ENCODE assay signal across 1 cellular context in genomic region chr3:57981483-57982087, GRCh38.
A peak's percentile ranks its signal among the peaks of the same experiment; 100 is the strongest.
TF ChIP-seq lines count a peak whose summit lies in the region.

No MANE protein-coding gene starts in this region.

TF ChIP-seq in HepG2, 621 proteins besides CTCF, POLR2A, EP300 and RAD21:
- TF ChIP-seq ZNF687 (CRISPR knock-in tag; IDR thresholded peaks at IDR 0.05) (peak; percentile 60), ZNF775 (CRISPR knock-in tag; IDR thresholded peaks at IDR 0.05; ENCODE audit: borderline replicate concordance) (no peak), ZNF343 (CRISPR knock-in tag; IDR thresholded peaks at IDR 0.05) (no peak), MBNL3 (CRISPR knock-in tag; conservative IDR thresholded peaks at IDR 0.05) (no peak), ETV5 (CRISPR knock-in tag; IDR thresholded peaks at IDR 0.05; ENCODE audit: borderline replicate concordance) (no peak), NR2C2 (CRISPR knock-in tag; IDR thresholded peaks at IDR 0.05; ENCODE audit: borderline replicate concordance) (no peak), NCOA2 (CRISPR knock-in tag; IDR thresholded peaks at IDR 0.05) (no peak), HNF4A (CRISPR knock-in tag; IDR thresholded peaks at IDR 0.05) (peak; percentile 24; the same call in 1 of the 2 replicates), HDAC2 (CRISPR knock-in tag; IDR thresholded peaks at IDR 0.05) (no peak), POLR2G (IDR thresholded peaks at IDR 0.05; ENCODE audit: low read depth, low read length) (no peak), ZNF550 (CRISPR knock-in tag; IDR thresholded peaks at IDR 0.05; ENCODE audit: borderline replicate concordance) (no peak), MLXIP (CRISPR knock-in tag; IDR thresholded peaks at IDR 0.05; ENCODE audit: borderline replicate concordance) (no peak), ZNF788 (CRISPR knock-in tag; IDR thresholded peaks at IDR 0.05; ENCODE audit: borderline replicate concordance) (no peak), ZNF143 (CRISPR knock-in tag; IDR thresholded peaks at IDR 0.05) (no peak)
- TF ChIP-seq, protein P1, sequence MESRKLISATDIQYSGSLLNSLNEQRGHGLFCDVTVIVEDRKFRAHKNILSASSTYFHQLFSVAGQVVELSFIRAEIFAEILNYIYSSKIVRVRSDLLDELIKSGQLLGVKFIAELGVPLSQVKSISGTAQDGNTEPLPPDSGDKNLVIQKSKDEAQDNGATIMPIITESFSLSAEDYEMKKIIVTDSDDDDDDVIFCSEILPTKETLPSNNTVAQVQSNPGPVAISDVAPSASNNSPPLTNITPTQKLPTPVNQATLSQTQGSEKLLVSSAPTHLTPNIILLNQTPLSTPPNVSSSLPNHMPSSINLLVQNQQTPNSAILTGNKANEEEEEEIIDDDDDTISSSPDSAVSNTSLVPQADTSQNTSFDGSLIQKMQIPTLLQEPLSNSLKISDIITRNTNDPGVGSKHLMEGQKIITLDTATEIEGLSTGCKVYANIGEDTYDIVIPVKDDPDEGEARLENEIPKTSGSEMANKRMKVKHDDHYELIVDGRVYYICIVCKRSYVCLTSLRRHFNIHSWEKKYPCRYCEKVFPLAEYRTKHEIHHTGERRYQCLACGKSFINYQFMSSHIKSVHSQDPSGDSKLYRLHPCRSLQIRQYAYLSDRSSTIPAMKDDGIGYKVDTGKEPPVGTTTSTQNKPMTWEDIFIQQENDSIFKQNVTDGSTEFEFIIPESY (CRISPR knock-in tag; IDR thresholded peaks at IDR 0.05) = peak; percentile 54; the same call in 1 of the 2 replicates
